Comparison of ENCODE assay signal across 17 cellular contexts in genomic region chr3:37571269-37571668, GRCh38.
A peak's percentile ranks its signal among the peaks of the same experiment; 100 is the strongest.
DNase-seq lines count a peak whose midpoint lies in the region; ATAC-seq, FAIRE-seq and TF ChIP-seq lines count a peak whose summit lies in the region.
"Had no signal": no experiment of that assay in that cellular context is flagged by ENCODE, and none has a peak within 500 bp of the region (broad histone marks: within the 10 kb centered on the region; RNA-seq: fewer than 3 reads in every experiment).

No MANE protein-coding gene starts in this region.

- in situ Hi-C loops in HepG2 (cut with HindIII; ENCODE audit: extremely low pct_ligation_motif_present, low pct_unique_long_range_greater_than_20kb), result no loop called here

- H3K79me2 ChIP-seq in HepG2 (ENCODE audit: insufficient read depth, low read length), result no peaks in the 10 kb centered on the region

- H3K4me1 ChIP-seq in right lobe of liver, result peaks cover 0 to 4% (median 0%) of the 10 kb centered on the region in 4 donors
- no peaks in the 10 kb centered on the region for H3K4me1 ChIP-seq in HepG2 (ENCODE audit: insufficient read depth, low read length)
- H3K4me1 ChIP-seq in aorta (ENCODE audit: control insufficient read depth in 1 of 2, insufficient read depth in 2 of 2, low read length in 2 of 2), result peaks cover 4 to 5% of the 10 kb centered on the region in 2 donors

- TF ChIP-seq EP300 in HepG2 (IDR thresholded peaks at IDR 0.05; ENCODE audit: low read depth in 2 of 2, low read length in 2 of 2) (no peak), HepG2 (CRISPR knock-in tag; IDR thresholded peaks at IDR 0.05; ENCODE audit: borderline replicate concordance) (no peak)

- H3K4me1 Mint-ChIP-seq in CD14-positive monocyte, result no peaks in the 10 kb centered on the region
- H3K4me1 Mint-ChIP-seq: activated B cell treated with CpG ODN at 0.5 μM for 24 hours; stimulated activated effector memory CD8-positive, alpha-beta T cell treated with anti-CD3 and anti-CD28 coated beads, Interleukin-12 subunit alpha, Interleukin-12 subunit beta, amount 100 ng/mL, for 72 hours had no signal

- H3K27ac ChIP-seq in right lobe of liver (no peak overlapping the region), HepG2 (ENCODE audit: extremely low read length, insufficient read depth, low read length) (no peak overlapping the region), WERI-Rb-1 (no peak overlapping the region), aorta (ENCODE audit: low read depth in 1 of 2, low read length in 2 of 2) (no peak overlapping the region)
- H3K27ac ChIP-seq: neutrophil had no signal

- peaks cover 0 to 4% (median 0%) of the 10 kb centered on the region in 4 donors for H3K9me3 ChIP-seq in right lobe of liver
- peaks cover 25% of the 10 kb centered on the region for H3K9me3 ChIP-seq in HepG2 (ENCODE audit: low read length)
- peaks cover 13% of the 10 kb centered on the region for H3K9me3 ChIP-seq in WERI-Rb-1 (ENCODE audit: severe bottlenecking)
- peaks cover 2% of the 10 kb centered on the region for H3K9me3 ChIP-seq in aorta (ENCODE audit: control insufficient read depth, low read length)

- no peak overlapping the region for H3K4me3 Mint-ChIP-seq in CD14-positive monocyte
- H3K4me3 Mint-ChIP-seq: activated B cell treated with CpG ODN at 0.5 μM for 24 hours; stimulated activated effector memory CD8-positive, alpha-beta T cell treated with anti-CD3 and anti-CD28 coated beads, Interleukin-12 subunit alpha, Interleukin-12 subunit beta, amount 100 ng/mL, for 72 hours had no signal

- no peak for TF ChIP-seq RAD21 in HepG2 (CRISPR knock-in tag; IDR thresholded peaks at IDR 0.05)

- H3K36me3 ChIP-seq in right lobe of liver (no peaks in the 10 kb centered on the region), HepG2 (replicated peaks in 1 of 2; ENCODE audit: control insufficient read depth in 1 of 2, insufficient read depth in 2 of 2, low read length in 2 of 2) (no peaks in the 10 kb centered on the region), WERI-Rb-1 (no peaks in the 10 kb centered on the region), aorta (ENCODE audit: control insufficient read depth in 1 of 2, insufficient read depth in 2 of 2, low read length in 1 of 2) (no peaks in the 10 kb centered on the region)
- H3K36me3 ChIP-seq: neutrophil had no signal

- 71% methylated on average over 2 of the region's 2 CpGs for WGBS in right lobe of liver (ENCODE audit: insufficient coverage, low coverage, low lambda C conversion rate, missing lambda C conversion rate)
- WGBS in HepG2 (ENCODE audit: low lambda C conversion rate), result 6% methylated on average over 2 of the region's 2 CpGs
- WGBS in aorta, 2 donors, result 78 to 81% methylated on average over 2 of the region's 2 CpGs

- no peak overlapping the region for H3K9ac ChIP-seq in HepG2 (ENCODE audit: insufficient read depth, low read depth, low read length)

- H3K36me3 Mint-ChIP-seq in CD14-positive monocyte, result peaks cover 0 to 4% of the 10 kb centered on the region in 2 donors
- H3K36me3 Mint-ChIP-seq: stimulated activated effector memory CD8-positive, alpha-beta T cell treated with anti-CD3 and anti-CD28 coated beads, Interleukin-12 subunit alpha, Interleukin-12 subunit beta, amount 100 ng/mL, for 72 hours had no signal

- peaks cover 17 to 30% (median 26%) of the 10 kb centered on the region in 7 donors for H3K9me3 Mint-ChIP-seq in CD14-positive monocyte

- no peak overlapping the region for H3K4me2 ChIP-seq in HepG2 (ENCODE audit: low read depth, low read length)

- intact Hi-C loops in right lobe of liver (cut with DNase I), result no loop called here
- intact Hi-C loops in HepG2 (cut with micrococcal nuclease; ENCODE audit: unreplicated experiment), result no loop called here
- intact Hi-C loops in aorta (cut with DNase I), result no loop called here
- intact Hi-C loops in CD14-positive monocyte (cut with micrococcal nuclease), result no loop called here

- peaks cover 0 to 2% (median 2%) of the 10 kb centered on the region in 3 donors for H3K27me3 Mint-ChIP-seq in CD14-positive monocyte (ENCODE audit: low read depth in 3 of 3)
- H3K27me3 Mint-ChIP-seq: activated B cell treated with CpG ODN at 0.5 μM for 24 hours had no signal

- DNase-seq in right lobe of liver (no peak), HepG2 (ENCODE audit: low spot score) (no peak), WERI-Rb-1 (peak; percentile 18), fibroblast of the aortic adventitia (ENCODE audit: low read depth) (peak; percentile 11), aorta (no peak), CD14-positive monocyte (ENCODE audit: low spot score) (no peak)
- no peak for DNase-seq in stimulated activated naive CD8-positive, alpha-beta T cell treated with anti-CD3 and anti-CD28 coated beads, Interleukin-15, Interleukin-2, amounts not matched to agents 100 U/mL and 50 U/mL, for 24 hours
- DNase-seq: activated B cell treated with CpG ODN at 0.5 μM for 24 hours, anterior cingulate cortex, DMS53, mammary epithelial cell, NCI-H1092 treated with DMSO at 0.1 percent for 48 hours had no signal

- BruUV-seq in HepG2 (replicated peaks; lab: Mats Ljungman, UMichigan), result no TSS peak

- TF ChIP-seq POLR2A in right lobe of liver (IDR thresholded peaks at IDR 0.05) (no peak), HepG2 (IDR thresholded peaks at IDR 0.05; ENCODE audit: insufficient read depth in 1 of 2, low read depth in 2 of 2, low read length in 2 of 2) (no peak)

- H4K20me1 ChIP-seq in HepG2 (ENCODE audit: insufficient read depth, low read length), result no peaks in the 10 kb centered on the region

- no peak for FAIRE-seq in HepG2 (lab: Jason Lieb, UNC)
- FAIRE-seq: frontal cortex, H1 had no signal

- H3K27me3 ChIP-seq in right lobe of liver (no peaks in the 10 kb centered on the region), HepG2 (ENCODE audit: control insufficient read depth in 1 of 2, insufficient read depth in 2 of 2, low read length in 2 of 2) (peaks cover 0 to 3% of the 10 kb centered on the region in 2 experiments; a peak in 3 of 5 replicates), WERI-Rb-1 (ENCODE audit: insufficient read depth, low read depth, severe bottlenecking) (no peaks in the 10 kb centered on the region), aorta (ENCODE audit: control insufficient read depth in 1 of 2, insufficient read depth in 2 of 2, low read length in 1 of 2) (no peaks in the 10 kb centered on the region)
- H3K27me3 ChIP-seq: neutrophil had no signal

- CTCF ChIA-PET in HepG2 (lab: Yijun Ruan, JAX; ENCODE audit: low intra/inter-chr PET ratio, low total read pairs), result no interaction called here

- no peak overlapping the region for H2AFZ ChIP-seq in HepG2 (ENCODE audit: low read length)

- H3K4me3 ChIP-seq in right lobe of liver (no peak overlapping the region), HepG2 (replicated peaks in 1 of 3; ENCODE audit: insufficient read depth in 1 of 3, low read depth in 2 of 3, low read length in 3 of 3) (no peak overlapping the region), WERI-Rb-1 (ENCODE audit: low read depth, low read length) (no peak overlapping the region), fibroblast of the aortic adventitia (ENCODE audit: low read depth, low read length) (no peak overlapping the region), aorta (ENCODE audit: low read length in 2 of 2) (no peak overlapping the region)

- ATAC-seq in right lobe of liver (peak; percentile 36 to 56 (median 52)), HepG2 (no peak), aorta (ENCODE audit: low FRiP score) (peak; percentile 32), HG03025 (IDR thresholded peaks at IDR 0.05; ENCODE audit: low FRiP score, unreplicated experiment) (no peak)
- no peak for ATAC-seq in stimulated activated naive CD8-positive, alpha-beta T cell treated with anti-CD3 and anti-CD28 coated beads, Interleukin-15, Interleukin-2, amounts not matched to agents 100 U/mL and 50 U/mL, for 24 hours
- ATAC-seq: stimulated activated effector memory CD8-positive, alpha-beta T cell treated with anti-CD3 and anti-CD28 coated beads, Interleukin-12 subunit alpha, Interleukin-12 subunit beta, amount 100 ng/mL, for 72 hours had no signal

- no peak overlapping the region for H3K27ac Mint-ChIP-seq in CD14-positive monocyte
- H3K27ac Mint-ChIP-seq: activated B cell treated with CpG ODN at 0.5 μM for 24 hours; stimulated activated effector memory CD8-positive, alpha-beta T cell treated with anti-CD3 and anti-CD28 coated beads, Interleukin-12 subunit alpha, Interleukin-12 subunit beta, amount 100 ng/mL, for 72 hours had no signal

- POLR2A ChIA-PET in HepG2 (lab: Yijun Ruan, JAX), result no interaction called here

- TF ChIP-seq CTCF in right lobe of liver (IDR thresholded peaks at IDR 0.05) (peak in 1 of 4 donors; percentile 23), HepG2 (CRISPR knock-in tag; IDR thresholded peaks at IDR 0.05) (no peak), WERI-Rb-1 (IDR thresholded peaks at IDR 0.05; ENCODE audit: low read depth, low read length) (peak; percentile 65), fibroblast of the aortic adventitia (IDR thresholded peaks at IDR 0.05; ENCODE audit: insufficient read depth, low read length) (peak; percentile 16), CD14-positive monocyte (IDR thresholded peaks at IDR 0.05) (no peak)

TF ChIP-seq in HepG2, 621 proteins besides CTCF, POLR2A, EP300 and RAD21:
- TF ChIP-seq NFKB2 (CRISPR knock-in tag; IDR thresholded peaks at IDR 0.05; ENCODE audit: borderline replicate concordance) (no peak), PTBP1 (IDR thresholded peaks at IDR 0.05; ENCODE audit: low read depth, low read length, poor library complexity, severe bottlenecking) (no peak)
- TF ChIP-seq, protein P1, sequence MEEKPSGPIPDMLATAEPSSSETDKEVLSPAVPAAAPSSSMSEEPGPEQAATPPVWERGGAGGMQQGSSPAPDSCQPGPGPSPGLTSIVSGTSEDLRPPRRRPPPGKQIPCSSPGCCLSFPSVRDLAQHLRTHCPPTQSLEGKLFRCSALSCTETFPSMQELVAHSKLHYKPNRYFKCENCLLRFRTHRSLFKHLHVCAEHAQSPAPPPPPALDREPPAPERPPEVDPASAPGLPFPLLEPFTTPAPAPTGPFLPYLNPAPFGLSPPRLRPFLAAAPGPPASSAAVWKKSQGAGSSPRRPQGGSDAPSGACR (CRISPR knock-in tag; IDR thresholded peaks at IDR 0.05), result no peak

Comparison
In these comparisons a context has a peak if more than half of its experiments do, and no peak if none do; other contexts are left out.
1. ATAC-seq: peak in right lobe of liver (4 of 4) and aorta (single experiment); none in HepG2 (single experiment), stimulated activated naive CD8-positive, alpha-beta T cell treated with anti-CD3 and anti-CD28 coated beads, Interleukin-15, Interleukin-2, amounts not matched to agents 100 U/mL and 50 U/mL, for 24 hours (single experiment) and HG03025 (single experiment).
2. DNase-seq: peak in WERI-Rb-1 (single experiment) and fibroblast of the aortic adventitia (single experiment); none in right lobe of liver (0 of 3), HepG2 (single experiment), aorta (0 of 2), stimulated activated naive CD8-positive, alpha-beta T cell treated with anti-CD3 and anti-CD28 coated beads, Interleukin-15, Interleukin-2, amounts not matched to agents 100 U/mL and 50 U/mL, for 24 hours (single experiment) and CD14-positive monocyte (single experiment).
3. CTCF ChIP-seq: peak in WERI-Rb-1 (single experiment) and fibroblast of the aortic adventitia (single experiment); none in HepG2 (single experiment) and CD14-positive monocyte (single experiment).